26 cellular contexts compared by ENCODE assay signal in the genomic region with DNA sequence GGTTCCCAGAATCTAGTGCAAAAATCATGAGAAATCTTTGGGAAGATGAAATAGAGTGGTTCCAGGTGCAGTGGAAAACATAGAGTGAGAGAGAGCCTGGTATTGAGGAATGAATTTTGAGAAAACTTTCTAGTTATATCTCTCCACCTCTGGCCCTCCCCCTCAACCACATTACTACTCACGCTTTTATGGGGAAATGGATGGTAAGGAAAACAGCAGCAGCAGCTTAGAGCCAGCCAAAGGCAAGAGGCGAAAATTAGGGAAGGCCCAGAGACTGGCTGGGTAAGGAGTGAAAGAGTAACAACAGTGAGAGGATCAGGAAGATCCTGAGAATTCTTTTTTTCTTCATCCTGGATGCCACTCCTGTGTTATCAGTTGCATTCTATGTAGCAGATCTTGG.
DNase-seq lines count a peak whose midpoint lies in the region; ATAC-seq, FAIRE-seq and TF ChIP-seq lines count a peak whose summit lies in the region.
"Had no signal": no experiment of that assay in that cellular context is flagged by ENCODE, and none has a peak within 500 bp of the region (broad histone marks: within the 10 kb centered on the region; RNA-seq: fewer than 3 reads in every experiment).

No MANE protein-coding gene starts in this region.

- no peaks in the 10 kb centered on the region for H3K36me3 Mint-ChIP-seq in GM23338 (ENCODE audit: low read depth)
- H3K36me3 Mint-ChIP-seq: CD14-positive monocyte; naive thymus-derived CD4-positive, alpha-beta T cell; stimulated activated memory B cell treated with anti-CD40 and anti-IgM and Interleukin-4, amounts not matched to agents 10 μg/mL and 1 μg/mL and 100 μg/mL, for 72 hours had no signal

- no peak overlapping the region for H3K4me3 ChIP-seq in GM23338
- H3K4me3 ChIP-seq in RWPE2 (ENCODE audit: severe bottlenecking) = no peak overlapping the region
- H3K4me3 ChIP-seq in gastroesophageal sphincter = no peak overlapping the region
- no peak overlapping the region for H3K4me3 ChIP-seq in smooth muscle cell
- H3K4me3 ChIP-seq: cardiac muscle cell, esophagus muscularis mucosa, spleen had no signal

- H3K4me1 Mint-ChIP-seq in GM23338 = peaks cover 30% of the 10 kb centered on the region
- H3K4me1 Mint-ChIP-seq: naive thymus-derived CD4-positive, alpha-beta T cell had no signal

- H3K9me3 ChIP-seq in RWPE2 (ENCODE audit: severe bottlenecking) (no peaks in the 10 kb centered on the region), gastroesophageal sphincter (peaks cover 0 to 8% (median 0%) of the 10 kb centered on the region in 3 donors), smooth muscle cell (replicated peaks; ENCODE audit: low read depth) (no peaks in the 10 kb centered on the region)
- H3K9me3 ChIP-seq: esophagus muscularis mucosa, SK-N-SH, spleen had no signal

- peak overlapping the region; percentile 14; the same call in 1 of the 2 replicates for H2AFZ ChIP-seq in GM23338
- peak overlapping the region; percentile 64 for H2AFZ ChIP-seq in smooth muscle cell (ENCODE audit: low read depth)

- no peak overlapping the region for H3K4me3 Mint-ChIP-seq in GM23338
- H3K4me3 Mint-ChIP-seq: activated T-helper 1 cell treated with anti-CD3 and anti-CD28 coated beads, Interleukin-12 subunit alpha, Interleukin-12 subunit beta, Interleukin-2, Interleukin-4 antibody, amounts not matched to agents 30 ng/mL and 10 ng/mL and 1 ng/mL, durations not matched to agents 14 hours and 24 hours and 36 hours; CD14-positive monocyte; naive thymus-derived CD4-positive, alpha-beta T cell; stimulated activated memory B cell treated with anti-CD40 and anti-IgM and Interleukin-4, amounts not matched to agents 10 μg/mL and 1 μg/mL and 100 μg/mL, for 72 hours had no signal

- no peaks in the 10 kb centered on the region for H3K9me2 ChIP-seq in GM23338 (ENCODE audit: insufficient read depth)
- H3K9me2 ChIP-seq: SK-N-SH had no signal

- no peaks in the 10 kb centered on the region for H3K27me3 ChIP-seq in GM23338 (ENCODE audit: insufficient read depth)
- no peaks in the 10 kb centered on the region for H3K27me3 ChIP-seq in RWPE2 (ENCODE audit: insufficient read depth, poor library complexity, severe bottlenecking)
- no peaks in the 10 kb centered on the region for H3K27me3 ChIP-seq in gastroesophageal sphincter
- H3K27me3 ChIP-seq in smooth muscle cell (ENCODE audit: low read depth) = no peaks in the 10 kb centered on the region
- H3K27me3 ChIP-seq: cardiac muscle cell, esophagus muscularis mucosa, spleen had no signal

- H3K27ac ChIP-seq in GM23338 (ENCODE audit: low read depth) (no peak overlapping the region), RWPE2 (ENCODE audit: poor library complexity, severe bottlenecking) (peak overlapping the region; percentile 93), gastroesophageal sphincter (peak overlapping the region in 1 of 4 donors; percentile 1), smooth muscle cell (ENCODE audit: low read depth) (peak overlapping the region; percentile 98)
- H3K27ac ChIP-seq: cardiac muscle cell, spleen, VCaP had no signal

- H3K36me3 ChIP-seq in GM23338 (ENCODE audit: insufficient read depth) (no peaks in the 10 kb centered on the region), RWPE2 (ENCODE audit: low read depth) (no peaks in the 10 kb centered on the region), gastroesophageal sphincter (no peaks in the 10 kb centered on the region), smooth muscle cell (ENCODE audit: low read depth) (no peaks in the 10 kb centered on the region)
- H3K36me3 ChIP-seq: cardiac muscle cell, esophagus muscularis mucosa, spleen had no signal

- H3K27ac Mint-ChIP-seq in GM23338 = no peak overlapping the region
- H3K27ac Mint-ChIP-seq: activated T-helper 1 cell treated with anti-CD3 and anti-CD28 coated beads, Interleukin-12 subunit alpha, Interleukin-12 subunit beta, Interleukin-2, Interleukin-4 antibody, amounts not matched to agents 30 ng/mL and 10 ng/mL and 1 ng/mL, durations not matched to agents 14 hours and 24 hours and 36 hours; CD14-positive monocyte; naive thymus-derived CD4-positive, alpha-beta T cell; stimulated activated memory B cell treated with anti-CD40 and anti-IgM and Interleukin-4, amounts not matched to agents 10 μg/mL and 1 μg/mL and 100 μg/mL, for 72 hours had no signal

- no peak overlapping the region for H3K4me2 ChIP-seq in GM23338
- peak overlapping the region; percentile 46 for H3K4me2 ChIP-seq in smooth muscle cell
- H3K4me2 ChIP-seq: SK-N-SH had no signal

- H3F3A ChIP-seq in GM23338 (replicated peaks; ENCODE audit: low read depth) (no peaks in the 10 kb centered on the region), smooth muscle cell (ENCODE audit: low read depth) (peaks cover 26% of the 10 kb centered on the region)

- H3K9me3 Mint-ChIP-seq in GM23338 = no peaks in the 10 kb centered on the region; the same call in 2 of the 3 replicates

- no peak for ATAC-seq in GM23338
- no peak for ATAC-seq in RWPE2 (ENCODE audit: low read depth)
- peak; percentile 10 for ATAC-seq in gastroesophageal sphincter
- ATAC-seq in GM21717 (IDR thresholded peaks at IDR 0.05; ENCODE audit: unreplicated experiment) = no peak
- ATAC-seq in GM18519 (IDR thresholded peaks at IDR 0.05; ENCODE audit: low FRiP score, unreplicated experiment) = no peak
- ATAC-seq: naive thymus-derived CD4-positive, alpha-beta T cell; stimulated activated memory B cell treated with anti-CD40 and anti-IgM and Interleukin-4, amounts not matched to agents 10 μg/mL and 1 μg/mL and 100 μg/mL, for 72 hours had no signal

- whole genome bisulfite sequencing in gastroesophageal sphincter (ENCODE audit: low coverage in 1 of 2), 2 donors = 86% methylated on average over 2 of the region's 2 CpGs
- WGBS in smooth muscle cell (ENCODE audit: low lambda C conversion rate) = 42% methylated on average over 2 of the region's 2 CpGs

- H3K9ac ChIP-seq in smooth muscle cell (ENCODE audit: low read depth) = peak overlapping the region; percentile 52
- H3K9ac ChIP-seq: SK-N-SH had no signal

- H3K27me3 Mint-ChIP-seq in GM23338 (ENCODE audit: insufficient read depth, low read depth, poor library complexity) = no peaks in the 10 kb centered on the region

- H3K4me1 ChIP-seq in GM23338 (ENCODE audit: insufficient read depth) (peaks cover 9% of the 10 kb centered on the region; the same call in 1 of the 2 replicates), RWPE2 (ENCODE audit: insufficient read depth, poor library complexity, severe bottlenecking) (peaks cover 49% of the 10 kb centered on the region), gastroesophageal sphincter (peaks cover 0 to 17% (median 7%) of the 10 kb centered on the region in 3 donors), smooth muscle cell (ENCODE audit: low read depth) (peaks cover 15% of the 10 kb centered on the region)

- no peak for TF ChIP-seq POLR2A in gastroesophageal sphincter (IDR thresholded peaks at IDR 0.05)

- DNase-seq in GM23338 (ENCODE audit: low spot score) = no peak
- DNase-seq in RWPE2 (ENCODE audit: low spot score) = no peak
- no peak for DNase-seq in smooth muscle cell (lab: John Stamatoyannopoulos, UW; ENCODE audit: unreplicated experiment)
- DNase-seq in urothelium cell line (ENCODE audit: low spot score) = no peak
- DNase-seq in activated CD8-positive, alpha-beta memory T cell treated with anti-CD3 and anti-CD28 coated beads for 24 hours = no peak
- DNase-seq: activated CD4-positive, alpha-beta T cell treated with anti-CD3 and anti-CD28 coated beads, Interleukin-2, amount 50 U/mL, for 1 hour; activated naive CD4-positive, alpha-beta T cell treated with anti-CD3 and anti-CD28 coated beads, Interleukin-2, amount 50 U/mL, for 16 hours; cortex of kidney; glutamatergic neuron; KBM-7; left cardiac atrium; MV-4-11; naive thymus-derived CD4-positive, alpha-beta T cell; NCI-H1694; SK-N-SH; spleen; stimulated activated CD4-positive, alpha-beta T cell treated with anti-CD3 and anti-CD28 coated beads, Interleukin-4, amount 100 ng/mL, for 1 hour had no signal

- FAIRE-seq in urothelium cell line (lab: Jason Lieb, UNC) = no peak

- TF ChIP-seq EP300 in gastroesophageal sphincter (IDR thresholded peaks at IDR 0.05) = no peak

- H4K20me1 ChIP-seq in GM23338 (replicated peaks; ENCODE audit: insufficient read depth) = no peaks in the 10 kb centered on the region
- H4K20me1 ChIP-seq in smooth muscle cell (ENCODE audit: low read depth) = no peaks in the 10 kb centered on the region

- H3K79me2 ChIP-seq in GM23338 (replicated peaks; ENCODE audit: insufficient read depth) (no peaks in the 10 kb centered on the region), smooth muscle cell (ENCODE audit: low read depth) (no peaks in the 10 kb centered on the region)

- TF ChIP-seq CTCF in GM23338 (conservative IDR thresholded peaks at IDR 0.05; ENCODE audit: low read depth in 2 of 2) (no peak), RWPE2 (IDR thresholded peaks at IDR 0.05; ENCODE audit: poor library complexity, severe bottlenecking) (no peak), gastroesophageal sphincter (IDR thresholded peaks at IDR 0.05) (no peak), smooth muscle cell (IDR thresholded peaks at IDR 0.05; ENCODE audit: borderline replicate concordance, insufficient read depth, poor library complexity, severe bottlenecking) (no peak)

TF ChIP-seq in GM23338, 12 proteins besides CTCF, POLR2A, EP300 and RAD21 (continues in another document):
- TF ChIP-seq NANOG (IDR thresholded peaks at IDR 0.05; ENCODE audit: borderline replicate concordance) (no peak), ZNF114 (CRISPR knock-in tag; IDR thresholded peaks at IDR 0.05) (no peak), ZNF331 (CRISPR knock-in tag; IDR thresholded peaks at IDR 0.05; ENCODE audit: low read depth) (no peak)
- TF ChIP-seq, protein P1, sequence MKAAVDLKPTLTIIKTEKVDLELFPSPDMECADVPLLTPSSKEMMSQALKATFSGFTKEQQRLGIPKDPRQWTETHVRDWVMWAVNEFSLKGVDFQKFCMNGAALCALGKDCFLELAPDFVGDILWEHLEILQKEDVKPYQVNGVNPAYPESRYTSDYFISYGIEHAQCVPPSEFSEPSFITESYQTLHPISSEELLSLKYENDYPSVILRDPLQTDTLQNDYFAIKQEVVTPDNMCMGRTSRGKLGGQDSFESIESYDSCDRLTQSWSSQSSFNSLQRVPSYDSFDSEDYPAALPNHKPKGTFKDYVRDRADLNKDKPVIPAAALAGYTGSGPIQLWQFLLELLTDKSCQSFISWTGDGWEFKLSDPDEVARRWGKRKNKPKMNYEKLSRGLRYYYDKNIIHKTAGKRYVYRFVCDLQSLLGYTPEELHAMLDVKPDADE (IDR thresholded peaks at IDR 0.05) = no peak
